ENCODE assay signal across 20 cellular contexts in the genomic region with DNA sequence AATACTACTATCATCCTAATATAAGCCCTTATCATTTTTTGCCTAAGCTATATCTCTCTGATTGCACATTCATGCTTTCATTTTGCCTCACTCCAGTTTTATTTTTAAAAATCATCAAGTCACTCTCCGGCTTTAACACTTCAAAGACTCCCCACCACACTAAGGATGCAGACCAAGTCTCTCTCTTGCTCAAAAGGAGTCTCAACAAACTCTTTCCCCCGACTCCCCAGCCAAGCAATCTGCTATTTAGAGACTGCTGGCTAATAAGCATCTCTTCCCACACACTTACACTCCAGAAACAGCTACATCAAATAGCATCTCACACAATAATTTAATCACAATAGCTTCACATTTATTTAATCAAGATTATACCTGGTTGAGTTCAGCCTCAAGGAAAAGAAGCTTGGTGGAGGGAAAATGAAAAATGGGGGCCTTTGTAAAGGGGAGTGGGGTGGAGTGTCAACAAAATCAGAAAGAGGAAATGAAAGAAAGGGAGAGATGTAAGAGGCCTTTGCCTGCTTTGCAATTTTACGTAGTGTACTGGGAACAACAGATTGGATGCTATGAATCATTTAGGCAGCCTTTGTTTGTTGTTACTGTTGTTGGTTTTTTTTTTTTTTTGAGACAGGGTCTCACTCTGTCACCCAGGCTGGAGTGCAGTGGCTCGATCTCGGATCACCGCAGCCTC.
A peak's percentile ranks its signal among the peaks of the same experiment; 100 is the strongest.
DNase-seq lines count a peak whose midpoint lies in the region; ATAC-seq and TF ChIP-seq lines count a peak whose summit lies in the region.
"Had no signal": no experiment of that assay in that cellular context is flagged by ENCODE, and none has a peak within 500 bp of the region (broad histone marks: within the 10 kb centered on the region; RNA-seq: fewer than 3 reads in every experiment).

No MANE protein-coding gene starts in this region.

- peaks cover 47% of the 10 kb centered on the region for H3K36me3 Mint-ChIP-seq in CD8-positive, alpha-beta T cell
- peaks cover 67% of the 10 kb centered on the region for H3K36me3 Mint-ChIP-seq in endodermal cell (ENCODE audit: low read depth)
- H3K36me3 Mint-ChIP-seq in activated CD4-positive, alpha-beta T cell treated with anti-CD3 and anti-CD28 coated beads for 36 hours (ENCODE audit: low read depth) = peaks cover 22% of the 10 kb centered on the region
- peaks cover 30% of the 10 kb centered on the region for H3K36me3 Mint-ChIP-seq in T-helper 2 cell treated with Interferon-gamma antibody and Interleukin-4, amounts not matched to agents 5 μg/mL and 100 μg/mL, for 36 hours (ENCODE audit: low read depth)

- peaks cover 19% of the 10 kb centered on the region for H3K4me1 ChIP-seq in CD8-positive, alpha-beta T cell (ENCODE audit: insufficient read depth, low read length)
- no peaks in the 10 kb centered on the region for H3K4me1 ChIP-seq in endodermal cell (ENCODE audit: control insufficient read depth, insufficient read depth, low read length)
- H3K4me1 ChIP-seq: stomach had no signal

- POLR2A ChIA-PET in CD8-positive, alpha-beta T cell (lab: Charles Lee) = no interaction called here
- POLR2A ChIA-PET in activated CD4-positive, alpha-beta T cell treated with anti-CD3 and anti-CD28 coated beads for 36 hours (lab: Charles Lee) = interaction anchor here (0.7 kb wide), 1 partner anchor 121 kb away, joined by 4 read pairs; no protein-coding TSS in a partner anchor

- no peak overlapping the region for H3K9ac ChIP-seq in endodermal cell (ENCODE audit: extremely low read depth, low read length, poor library complexity, severe bottlenecking)

- intact Hi-C loops in CD8-positive, alpha-beta T cell (cut with DNase I, micrococcal nuclease) = no loop called here
- intact Hi-C loops in activated CD4-positive, alpha-beta T cell treated with anti-CD3 and anti-CD28 coated beads for 36 hours (cut with DNase I, micrococcal nuclease) = no loop called here

- H3K36me3 ChIP-seq in CD8-positive, alpha-beta T cell (ENCODE audit: insufficient read depth, low read length) = no peaks in the 10 kb centered on the region
- peaks cover 12% of the 10 kb centered on the region for H3K36me3 ChIP-seq in endodermal cell (ENCODE audit: control insufficient read depth, insufficient read depth, low read length)
- H3K36me3 ChIP-seq: WERI-Rb-1 had no signal

- no peak for DNase-seq in CD8-positive, alpha-beta T cell
- DNase-seq in NAMALWA (ENCODE audit: low spot score) (peak; percentile 3), KBM-7 (no peak), endodermal cell (no peak)
- no peak for DNase-seq in activated CD4-positive, alpha-beta T cell treated with anti-CD3 and anti-CD28 coated beads for 36 hours
- no peak for DNase-seq in T-helper 2 cell treated with Interferon-gamma antibody and Interleukin-4, amounts not matched to agents 5 μg/mL and 100 μg/mL, for 36 hours (ENCODE audit: low spot score)
- DNase-seq: activated CD8-positive, alpha-beta T cell treated with anti-CD3 and anti-CD28 coated beads, Interleukin-2, amount 10 ng/mL, durations not matched to agents 7 days and 5 days; caudate nucleus; DMS79; effector CD8-positive, alpha-beta T cell; NCI-H1417; NK-92 treated with Interleukin-12 subunit alpha and Interleukin-12 subunit beta, amount 100 ng/mL, for 24 hours; retina; stomach; WERI-Rb-1 had no signal

- H3K4me1 Mint-ChIP-seq in CD8-positive, alpha-beta T cell (ENCODE audit: low read depth) = peaks cover 18% of the 10 kb centered on the region
- H3K4me1 Mint-ChIP-seq in endodermal cell = peaks cover 15% of the 10 kb centered on the region
- H3K4me1 Mint-ChIP-seq in activated CD4-positive, alpha-beta T cell treated with anti-CD3 and anti-CD28 coated beads for 36 hours = peaks cover 16% of the 10 kb centered on the region
- peaks cover 11% of the 10 kb centered on the region for H3K4me1 Mint-ChIP-seq in T-helper 2 cell treated with Interferon-gamma antibody and Interleukin-4, amounts not matched to agents 5 μg/mL and 100 μg/mL, for 36 hours (ENCODE audit: low read depth)

- H3K27me3 Mint-ChIP-seq in CD8-positive, alpha-beta T cell (ENCODE audit: low read depth) = no peaks in the 10 kb centered on the region
- no peaks in the 10 kb centered on the region for H3K27me3 Mint-ChIP-seq in endodermal cell (ENCODE audit: insufficient read depth)
- no peaks in the 10 kb centered on the region for H3K27me3 Mint-ChIP-seq in activated CD4-positive, alpha-beta T cell treated with anti-CD3 and anti-CD28 coated beads for 36 hours
- H3K27me3 Mint-ChIP-seq in T-helper 2 cell treated with Interferon-gamma antibody and Interleukin-4, amounts not matched to agents 5 μg/mL and 100 μg/mL, for 36 hours (ENCODE audit: low read depth) = no peaks in the 10 kb centered on the region
- H3K27me3 Mint-ChIP-seq: activated T-helper 17 cell treated with anti-CD3 and anti-CD28 coated beads, Interleukin-2, amount 50 U/mL, for 72 hours had no signal

- no peak for ATAC-seq in CD8-positive, alpha-beta T cell
- peak; percentile 74 for ATAC-seq in GM19043 (IDR thresholded peaks at IDR 0.05; ENCODE audit: low read depth, unreplicated experiment)
- ATAC-seq in HG02938 (IDR thresholded peaks at IDR 0.05; ENCODE audit: unreplicated experiment) = peak; percentile 71
- no peak for ATAC-seq in activated CD4-positive, alpha-beta T cell treated with anti-CD3 and anti-CD28 coated beads for 36 hours
- ATAC-seq: activated CD8-positive, alpha-beta T cell treated with anti-CD3 and anti-CD28 coated beads, Interleukin-2, amount 10 ng/mL, durations not matched to agents 7 days and 5 days; activated T-helper 17 cell treated with anti-CD3 and anti-CD28 coated beads, Interleukin-2, amount 50 U/mL, for 72 hours; K562 had no signal

- WGBS in endodermal cell (ENCODE audit: insufficient coverage in 1 of 2, insufficient read length in 1 of 2), 2 experiments = 94% methylated on average over 6 of the region's 6 CpGs; no CpG with 5 or more reads in 1 of the 2 experiments

- H3K9me3 Mint-ChIP-seq in CD8-positive, alpha-beta T cell = no peaks in the 10 kb centered on the region
- no peaks in the 10 kb centered on the region for H3K9me3 Mint-ChIP-seq in endodermal cell
- no peaks in the 10 kb centered on the region for H3K9me3 Mint-ChIP-seq in activated CD4-positive, alpha-beta T cell treated with anti-CD3 and anti-CD28 coated beads for 36 hours (ENCODE audit: low read depth)
- peaks cover 5% of the 10 kb centered on the region for H3K9me3 Mint-ChIP-seq in T-helper 2 cell treated with Interferon-gamma antibody and Interleukin-4, amounts not matched to agents 5 μg/mL and 100 μg/mL, for 36 hours
- H3K9me3 Mint-ChIP-seq: activated T-helper 17 cell treated with anti-CD3 and anti-CD28 coated beads, Interleukin-2, amount 50 U/mL, for 72 hours had no signal

- no peaks in the 10 kb centered on the region for H3K27me3 ChIP-seq in CD8-positive, alpha-beta T cell (ENCODE audit: insufficient read depth, low read length)
- no peaks in the 10 kb centered on the region for H3K27me3 ChIP-seq in endodermal cell (ENCODE audit: control insufficient read depth, insufficient read depth, low read length, poor library complexity, severe bottlenecking)
- H3K27me3 ChIP-seq: neutrophil, stomach had no signal

- CTCF ChIA-PET in CD8-positive, alpha-beta T cell (lab: Charles Lee) = no interaction called here
- CTCF ChIA-PET in activated CD4-positive, alpha-beta T cell treated with anti-CD3 and anti-CD28 coated beads for 36 hours (lab: Charles Lee) = no interaction called here

- no peak for TF ChIP-seq CTCF in CD8-positive, alpha-beta T cell (IDR thresholded peaks at IDR 0.05)
- no peak for TF ChIP-seq CTCF in endodermal cell (conservative IDR thresholded peaks at IDR 0.05)

- no peak overlapping the region for H3K4me3 ChIP-seq in CD8-positive, alpha-beta T cell (ENCODE audit: low read depth, low read length)
- no peak overlapping the region for H3K4me3 ChIP-seq in endodermal cell (ENCODE audit: low read length)
- H3K4me3 ChIP-seq: K562, stomach had no signal

- in situ Hi-C loops in KBM-7 (cut with MboI; ENCODE audit: low pct_unique_long_range_greater_than_20kb, low sequenced_read_pairs) = no loop called here

- no peak overlapping the region for H3K27ac ChIP-seq in CD8-positive, alpha-beta T cell (ENCODE audit: low read depth, low read length)
- H3K27ac ChIP-seq in endodermal cell (ENCODE audit: low read depth, low read length) = no peak overlapping the region
- H3K27ac ChIP-seq: neutrophil, stomach, WERI-Rb-1 had no signal

- no peaks in the 10 kb centered on the region for H3K9me3 ChIP-seq in CD8-positive, alpha-beta T cell (ENCODE audit: low read length)
- H3K9me3 ChIP-seq in endodermal cell (ENCODE audit: control insufficient read depth, low read length) = no peaks in the 10 kb centered on the region
- H3K9me3 ChIP-seq: neutrophil, stomach had no signal

- peak overlapping the region; percentile 56 for H3K27ac Mint-ChIP-seq in CD8-positive, alpha-beta T cell
- H3K27ac Mint-ChIP-seq in endodermal cell = no peak overlapping the region
- H3K27ac Mint-ChIP-seq in activated CD4-positive, alpha-beta T cell treated with anti-CD3 and anti-CD28 coated beads for 36 hours = no peak overlapping the region
- no peak overlapping the region for H3K27ac Mint-ChIP-seq in T-helper 2 cell treated with Interferon-gamma antibody and Interleukin-4, amounts not matched to agents 5 μg/mL and 100 μg/mL, for 36 hours
- H3K27ac Mint-ChIP-seq: activated CD8-positive, alpha-beta T cell treated with anti-CD3 and anti-CD28 coated beads, Interleukin-2, amount 10 ng/mL, durations not matched to agents 7 days and 5 days; activated T-helper 17 cell treated with anti-CD3 and anti-CD28 coated beads, Interleukin-2, amount 50 U/mL, for 72 hours had no signal

- no peak overlapping the region for H3K4me3 Mint-ChIP-seq in CD8-positive, alpha-beta T cell
- no peak overlapping the region for H3K4me3 Mint-ChIP-seq in endodermal cell
- no peak overlapping the region for H3K4me3 Mint-ChIP-seq in activated CD4-positive, alpha-beta T cell treated with anti-CD3 and anti-CD28 coated beads for 36 hours
- H3K4me3 Mint-ChIP-seq in T-helper 2 cell treated with Interferon-gamma antibody and Interleukin-4, amounts not matched to agents 5 μg/mL and 100 μg/mL, for 36 hours = no peak overlapping the region
- H3K4me3 Mint-ChIP-seq: activated CD8-positive, alpha-beta T cell treated with anti-CD3 and anti-CD28 coated beads, Interleukin-2, amount 10 ng/mL, durations not matched to agents 7 days and 5 days; activated T-helper 17 cell treated with anti-CD3 and anti-CD28 coated beads, Interleukin-2, amount 50 U/mL, for 72 hours had no signal

Comparison
In these comparisons a context has a peak if more than half of its experiments do, and no peak if none do; other contexts are left out.
1. ATAC-seq: peak in GM19043 (single experiment) and HG02938 (single experiment); none in CD8-positive, alpha-beta T cell (single experiment) and activated CD4-positive, alpha-beta T cell treated with anti-CD3 and anti-CD28 coated beads for 36 hours (single experiment).